Comparison of ENCODE assay signal across 20 cellular contexts in the genomic region with DNA sequence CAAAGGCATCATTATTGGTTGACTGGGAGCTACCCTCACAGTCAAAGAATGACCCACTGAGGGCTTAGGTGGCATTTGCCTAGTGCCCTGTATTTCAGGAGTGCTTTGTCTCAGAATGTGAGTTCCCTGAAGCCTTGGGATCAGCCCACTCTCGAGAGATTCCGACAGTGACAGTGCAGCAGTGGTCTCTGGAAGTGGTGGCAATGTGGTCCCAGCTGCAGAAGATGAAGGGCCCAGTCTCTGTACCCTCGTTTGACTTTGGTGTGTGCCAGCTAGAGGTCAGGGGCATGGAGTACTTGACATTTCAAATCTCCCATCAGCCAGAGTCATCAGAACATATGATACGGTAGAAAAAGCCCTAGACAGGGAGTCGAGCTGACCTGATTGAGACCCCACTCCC.
"Had no signal": no experiment of that assay in that cellular context is flagged by ENCODE, and none has a peak within 500 bp of the region (broad histone marks: within the 10 kb centered on the region; RNA-seq: fewer than 3 reads in every experiment).

No MANE protein-coding gene starts in this region.

- H3K27ac Mint-ChIP-seq: T-cell had no signal

- H3K27ac ChIP-seq: SJSA1 had no signal

- H3K4me1 ChIP-seq: SJSA1 had no signal

- H3K36me3 ChIP-seq: SJSA1 had no signal

- H3K27me3 ChIP-seq: SJSA1 had no signal

- DNase-seq: KBM-7, NCI-H1092, NCI-H1105 treated with DMSO at 0.1 percent for 48 hours, NCI-H1417 treated with DMSO at 0.1 percent for 48 hours, NCI-H146, NCI-H1694 treated with DMSO at 0.1 percent for 48 hours, NCI-H1930, NCI-H2081, NCI-H2107, NCI-H2227 treated with DMSO at 0.1 percent for 48 hours, NCI-H524, NCI-H69, NCI-H774, Right ventricle myocardium superior, RPMI8226, SIG-M5, SK-N-SH, SW 1271, T-cell had no signal

- H3K9me3 ChIP-seq: SJSA1, SK-N-SH had no signal

- H3K4me3 Mint-ChIP-seq: T-cell had no signal

- H3K36me3 Mint-ChIP-seq: T-cell had no signal

- H3K9me3 Mint-ChIP-seq: T-cell had no signal

- H3K4me3 ChIP-seq: SJSA1 had no signal

- H3K4me1 Mint-ChIP-seq: T-cell had no signal
